Comparison of ENCODE assay signal across 22 cellular contexts in the genomic region with DNA sequence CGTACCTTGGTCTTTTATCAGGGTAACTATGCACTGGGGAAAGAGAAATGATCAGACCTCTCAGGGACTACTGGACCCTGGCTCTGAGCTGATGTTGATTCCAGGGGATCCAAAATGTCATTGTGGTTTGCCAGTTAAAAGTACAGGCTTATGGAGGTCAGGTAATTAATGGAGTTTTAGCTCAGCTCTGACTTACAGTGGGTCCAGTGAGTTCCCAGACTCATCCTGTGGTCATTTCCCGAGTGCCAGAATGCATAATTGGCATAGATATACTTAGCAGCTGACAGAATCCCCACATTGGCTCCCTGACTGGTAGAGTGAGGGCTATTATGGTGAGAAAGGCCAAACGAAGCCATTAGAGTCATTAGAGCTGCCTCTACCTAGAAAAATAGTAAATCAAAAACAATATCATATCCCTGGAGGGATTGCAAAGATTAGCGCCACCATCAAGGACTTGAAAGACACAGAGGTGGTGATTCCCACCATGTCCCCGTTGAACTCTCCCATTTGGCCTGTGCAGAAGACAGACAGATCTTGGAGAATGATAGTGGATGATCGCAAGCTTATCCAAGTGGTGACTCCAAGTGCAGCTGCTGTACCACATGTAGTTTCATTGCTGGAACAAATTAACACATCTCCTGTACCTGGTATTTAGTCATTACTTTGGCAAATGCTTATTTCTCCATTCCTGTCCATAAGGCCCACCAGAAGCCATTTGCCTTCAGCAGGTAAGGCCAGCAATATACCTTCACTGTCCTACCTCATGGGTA.
"Had no signal": no experiment of that assay in that cellular context is flagged by ENCODE, and none has a peak within 500 bp of the region (broad histone marks: within the 10 kb centered on the region; RNA-seq: fewer than 3 reads in every experiment).

No MANE protein-coding gene starts in this region.

- H3K27ac ChIP-seq: gastroesophageal sphincter, heart left ventricle had no signal

- H3K4me1 ChIP-seq: gastroesophageal sphincter had no signal

- DNase-seq: activated B cell treated with CpG ODN at 0.5 μM for 24 hours; activated CD4-positive, alpha-beta memory T cell treated with anti-CD3 and anti-CD28 coated beads for 36 hours; activated CD4-positive, alpha-beta T cell treated with anti-CD3 and anti-CD28 coated beads for 4 hours; activated T-cell treated with anti-CD3 and anti-CD28 coated beads for 4 hours; amniotic stem cell; cerebellar nuclear complex; cortex of kidney; erythroblast; heart left ventricle; kidney; occipital lobe; right cardiac atrium; small intestine; stimulated activated CD4-positive, alpha-beta T cell treated with anti-CD3 and anti-CD28 coated beads, Interleukin-15, amount 100 ng/mL, for 24 hours; stimulated activated CD4-positive, alpha-beta T cell treated with anti-CD3 and anti-CD28 coated beads, Interleukin-2, amount 100 ng/mL, for 48 hours had no signal

- H3K27ac Mint-ChIP-seq: activated B cell treated with CpG ODN at 0.5 μM for 24 hours; activated CD4-positive, alpha-beta memory T cell treated with anti-CD3 and anti-CD28 coated beads for 36 hours; activated naive CD8-positive, alpha-beta T cell; activated T-helper 1 cell treated with anti-CD3 and anti-CD28 coated beads, Interleukin-12 subunit alpha, Interleukin-12 subunit beta, Interleukin-2, Interleukin-4 antibody, amounts not matched to agents 30 ng/mL and 10 ng/mL and 1 ng/mL, durations not matched to agents 14 hours and 24 hours and 36 hours; mesothelial cell of epicardium; progenitor cell of endocrine pancreas; stimulated activated naive CD8-positive, alpha-beta T cell treated with anti-CD3 and anti-CD28 coated beads, Interleukin-15, Interleukin-2, amounts not matched to agents 100 ng/mL and 50 ng/mL, for 24 hours had no signal

- H3K27me3 ChIP-seq: gastroesophageal sphincter had no signal

- H3K27me3 Mint-ChIP-seq: activated B cell treated with CpG ODN at 0.5 μM for 24 hours; progenitor cell of endocrine pancreas; stimulated activated naive CD8-positive, alpha-beta T cell treated with anti-CD3 and anti-CD28 coated beads, Interleukin-15, Interleukin-2, amounts not matched to agents 100 ng/mL and 50 ng/mL, for 24 hours had no signal

- H3K4me3 Mint-ChIP-seq: activated B cell treated with CpG ODN at 0.5 μM for 24 hours; activated CD4-positive, alpha-beta memory T cell treated with anti-CD3 and anti-CD28 coated beads for 36 hours; activated naive CD8-positive, alpha-beta T cell; activated T-helper 1 cell treated with anti-CD3 and anti-CD28 coated beads, Interleukin-12 subunit alpha, Interleukin-12 subunit beta, Interleukin-2, Interleukin-4 antibody, amounts not matched to agents 30 ng/mL and 10 ng/mL and 1 ng/mL, durations not matched to agents 14 hours and 24 hours and 36 hours; mesothelial cell of epicardium; stimulated activated naive CD8-positive, alpha-beta T cell treated with anti-CD3 and anti-CD28 coated beads, Interleukin-15, Interleukin-2, amounts not matched to agents 100 ng/mL and 50 ng/mL, for 24 hours had no signal

- H3K9me3 ChIP-seq: gastroesophageal sphincter had no signal

- ATAC-seq: gastroesophageal sphincter, heart left ventricle, left lobe of liver, right cardiac atrium had no signal

- H3K36me3 Mint-ChIP-seq: activated CD4-positive, alpha-beta memory T cell treated with anti-CD3 and anti-CD28 coated beads for 36 hours; activated naive CD8-positive, alpha-beta T cell; mesothelial cell of epicardium had no signal

- H3K9me3 Mint-ChIP-seq: activated B cell treated with CpG ODN at 0.5 μM for 24 hours; activated CD4-positive, alpha-beta memory T cell treated with anti-CD3 and anti-CD28 coated beads for 36 hours; activated T-helper 1 cell treated with anti-CD3 and anti-CD28 coated beads, Interleukin-12 subunit alpha, Interleukin-12 subunit beta, Interleukin-2, Interleukin-4 antibody, amounts not matched to agents 30 ng/mL and 10 ng/mL and 1 ng/mL, durations not matched to agents 14 hours and 24 hours and 36 hours; stimulated activated naive CD8-positive, alpha-beta T cell treated with anti-CD3 and anti-CD28 coated beads, Interleukin-15, Interleukin-2, amounts not matched to agents 100 ng/mL and 50 ng/mL, for 24 hours had no signal

- H3K4me1 Mint-ChIP-seq: activated B cell treated with CpG ODN at 0.5 μM for 24 hours had no signal

- H3K4me3 ChIP-seq: gastroesophageal sphincter, heart left ventricle had no signal

- H3K36me3 ChIP-seq: gastroesophageal sphincter, heart left ventricle had no signal
